21 cellular contexts compared by ENCODE assay signal in the genomic region with DNA sequence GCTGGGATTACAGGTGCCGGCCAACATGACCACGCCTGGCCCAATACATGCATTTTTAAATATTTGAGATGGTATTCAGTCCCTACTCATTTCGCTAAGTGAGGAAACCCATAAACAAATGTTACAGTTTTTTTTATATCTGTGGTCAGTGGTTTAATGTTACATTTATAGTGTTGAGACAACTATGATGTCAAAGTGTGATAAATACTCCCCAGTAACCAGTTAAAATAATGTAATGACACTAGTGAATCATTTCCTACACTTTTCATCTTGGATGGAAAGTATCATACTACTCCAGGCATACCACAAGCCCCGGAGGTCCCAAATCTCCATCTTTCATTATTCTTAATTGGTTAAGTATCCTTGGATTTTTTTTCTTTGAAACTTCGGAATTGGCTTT.
"Had no signal": no experiment of that assay in that cellular context is flagged by ENCODE, and none has a peak within 500 bp of the region (broad histone marks: within the 10 kb centered on the region; RNA-seq: fewer than 3 reads in every experiment).

No MANE protein-coding gene starts in this region.

- H3K27me3 ChIP-seq: ascending aorta, cardiac muscle cell had no signal

- H3K4me3 ChIP-seq: ascending aorta, cardiac muscle cell, prostate gland had no signal

- H3K4me1 ChIP-seq: ascending aorta, prostate gland had no signal

- H3K27ac ChIP-seq: ascending aorta, cardiac muscle cell, prostate gland, VCaP had no signal

- H3K9me3 ChIP-seq: ascending aorta, prostate gland had no signal

- ATAC-seq: activated CD8-positive, alpha-beta memory T cell treated with anti-CD3 and anti-CD28 coated beads, Interleukin-2, amount 10 ng/mL, durations not matched to agents 7 days and 5 days; activated naive CD8-positive, alpha-beta T cell treated with anti-CD3 and anti-CD28 coated beads, Interleukin-2, amount 50 U/mL, for 24 hours; left ventricle myocardium superior; right cardiac atrium had no signal

- H3K36me3 ChIP-seq: ascending aorta, cardiac muscle cell, prostate gland had no signal

- DNase-seq: activated CD4-positive, alpha-beta memory T cell treated with anti-CD3 and anti-CD28 coated beads for 36 hours; activated CD8-positive, alpha-beta memory T cell treated with anti-CD3 and anti-CD28 coated beads, Interleukin-2, amount 10 ng/mL, durations not matched to agents 7 days and 5 days; activated naive CD4-positive, alpha-beta T cell treated with anti-CD3 and anti-CD28 coated beads for 36 hours; activated naive CD8-positive, alpha-beta T cell treated with anti-CD3 and anti-CD28 coated beads, Interleukin-2, amount 50 U/mL, for 24 hours; activated T-cell treated with anti-CD3 and anti-CD28 coated beads, Interleukin-2, amount 50 U/mL, for 1 hour; erythroblast; foreskin fibroblast; hippocampal formation; kidney; left ventricle myocardium superior; mesendoderm; nephron progenitor cell; occipital lobe; right cardiac atrium; small intestine; stimulated activated CD4-positive, alpha-beta T cell treated with anti-CD3 and anti-CD28 coated beads, Interleukin-4, amount 100 ng/mL, for 24 hours; stimulated activated naive CD4-positive, alpha-beta T cell treated with Interleukin-2 at 50 U/mL for 16 hours had no signal
